8 cellular contexts compared by ENCODE assay signal in genomic region chr6:90285611-90286381, GRCh38. TPM values are rescaled to one million over a fixed set of nuclear protein-coding genes. Genes with fewer than 3 reads are reported as not detected.
DNase-seq lines count a peak whose midpoint lies in the region; ATAC-seq and TF ChIP-seq lines count a peak whose summit lies in the region.

No MANE protein-coding gene starts in this region.

- peak; percentile 67 for ATAC-seq in GM18867 (IDR thresholded peaks at IDR 0.05; ENCODE audit: unreplicated experiment)
- ATAC-seq in HG03060 (IDR thresholded peaks at IDR 0.05; ENCODE audit: low read depth, unreplicated experiment) = peak; percentile 46

- no peaks in the 10 kb centered on the region for H3K9me3 ChIP-seq in thyroid gland

- DNase-seq in AG10803 (ENCODE audit: low read depth) (peak; percentile 79), NCI-H510A treated with DMSO at 0.1 percent for 48 hours (lab: John Stamatoyannopoulos, UW) (peak; percentile 56), erythroblast (lab: John Stamatoyannopoulos, UW) (peak; percentile 86 to 87), mucosa of gallbladder (ENCODE audit: low spot score) (peak; percentile 75), thyroid gland (peak; percentile 89 to 93)
- DNase-seq in activated CD8-positive, alpha-beta memory T cell treated with anti-CD3 and anti-CD28 coated beads, Interleukin-2, amount 50 U/mL, for 48 hours = peak; percentile 78

- no peaks in the 10 kb centered on the region for H3K27me3 ChIP-seq in thyroid gland

- H3K27ac ChIP-seq in thyroid gland = peak overlapping the region in 1 of 3 donors; percentile 20

- H3K4me3 ChIP-seq in AG10803 (ENCODE audit: low read length) (no peak overlapping the region), thyroid gland (replicated peaks in 1 of 3) (no peak overlapping the region)

- intact Hi-C loops in thyroid gland (cut with DNase I) = no loop called here

- no peak for TF ChIP-seq POLR2A in erythroblast (IDR thresholded peaks at IDR 0.05; ENCODE audit: low read length)
- no peak for TF ChIP-seq POLR2A in thyroid gland (IDR thresholded peaks at IDR 0.05)

- no peaks in the 10 kb centered on the region for H3K36me3 ChIP-seq in thyroid gland

- peaks cover 8 to 10% of the 10 kb centered on the region in 2 donors for H3K4me1 ChIP-seq in thyroid gland

- TF ChIP-seq CTCF in AG10803 (conservative IDR thresholded peaks at IDR 0.05; ENCODE audit: low read length) (no peak), thyroid gland (IDR thresholded peaks at IDR 0.05) (no peak)

- WGBS in thyroid gland, 2 donors = 22 to 28% methylated on average over 9 of the region's 9 CpGs

RNA-seq across cellular contexts. Expression of gene BACH2, which starts 10.8 kb away (rescaled TPM):
- 2.6 TPM for total RNA-seq in mucosa of gallbladder
- total RNA-seq in thyroid gland = 1 to 10 TPM in 3 of 4 donors, under 1 TPM in 1; 0.98 to 6.6 (median 3.9) TPM
